ENCODE assay signal across 25 cellular contexts in the genomic region with DNA sequence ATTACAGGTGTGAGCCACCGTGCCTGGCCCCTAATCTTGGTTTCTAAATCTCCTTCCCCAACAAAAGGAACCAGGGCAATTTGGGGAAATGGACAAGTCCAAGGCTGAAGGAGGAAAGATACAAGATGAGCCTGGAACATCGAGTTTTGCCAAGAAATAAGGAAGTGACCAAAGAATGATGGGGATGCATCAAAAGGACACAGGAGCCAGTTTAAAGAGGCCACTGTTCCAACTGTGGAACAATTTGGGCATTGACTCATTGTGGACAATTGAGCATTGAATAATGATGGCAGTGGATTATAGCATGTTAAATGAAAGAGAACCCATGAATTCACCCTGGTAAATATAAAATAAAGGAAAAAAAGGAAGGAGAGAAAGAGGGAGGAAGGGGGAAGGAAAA. TPM values are rescaled to one million over a fixed set of nuclear protein-coding genes. Genes with fewer than 3 reads are reported as not detected.
A peak's percentile ranks its signal among the peaks of the same experiment; 100 is the strongest.
DNase-seq lines count a peak whose midpoint lies in the region; ATAC-seq, FAIRE-seq and TF ChIP-seq lines count a peak whose summit lies in the region.
"Had no signal": no experiment of that assay in that cellular context is flagged by ENCODE, and none has a peak within 500 bp of the region (broad histone marks: within the 10 kb centered on the region; RNA-seq: fewer than 3 reads in every experiment).

No MANE protein-coding gene starts in this region.

- no peak overlapping the region for H2AFZ ChIP-seq in osteoblast (ENCODE audit: low read length)

- no peak for ATAC-seq in GM21447 (IDR thresholded peaks at IDR 0.05; ENCODE audit: unreplicated experiment)
- ATAC-seq: HCT116, Panc1 had no signal

- no peaks in the 10 kb centered on the region for H3K36me3 ChIP-seq in osteoblast (ENCODE audit: insufficient read depth, low read length)

- H3K27me3 Mint-ChIP-seq in activated naive CD4-positive, alpha-beta T cell treated with anti-CD3 and anti-CD28 coated beads, Interleukin-2, amount 50 U/mL, for 24 hours, result peaks cover 1% of the 10 kb centered on the region

- DNase-seq in activated naive CD4-positive, alpha-beta T cell (lab: John Stamatoyannopoulos, UW), result no peak
- peak; percentile 36 to 46 for DNase-seq in frontal cortex (ENCODE audit: low spot score in 2 of 2)
- peak; percentile 21 for DNase-seq in osteoblast (ENCODE audit: insufficient read length, low spot score, missing footprints)
- DNase-seq in NCI-H226, result no peak
- no peak for DNase-seq in SW 1271 (lab: John Stamatoyannopoulos, UW)
- DNase-seq in stimulated activated CD4-positive, alpha-beta T cell treated with anti-CD3 and anti-CD28 coated beads, Interleukin-2, amount 100 ng/mL, for 48 hours, result no peak
- DNase-seq: CD8-positive, alpha-beta memory T cell; DMS53; GF-D8; NCI-H1092 treated with DMSO at 0.1 percent for 48 hours; NCI-H1436 treated with DMSO at 0.1 percent for 48 hours; NCI-H2029 treated with DMSO at 0.1 percent for 48 hours; NCI-H345; NCI-H524; NCI-H82 had no signal

- no peak overlapping the region for H3K4me3 Mint-ChIP-seq in activated naive CD4-positive, alpha-beta T cell treated with anti-CD3 and anti-CD28 coated beads, Interleukin-2, amount 50 U/mL, for 24 hours

- no peaks in the 10 kb centered on the region for H4K20me1 ChIP-seq in osteoblast (ENCODE audit: insufficient read depth, low read length)

- H3K27ac Mint-ChIP-seq in activated naive CD4-positive, alpha-beta T cell treated with anti-CD3 and anti-CD28 coated beads, Interleukin-2, amount 50 U/mL, for 24 hours, result peak overlapping the region; percentile 15

- no peak for TF ChIP-seq CTCF in osteoblast (IDR thresholded peaks at IDR 0.05; ENCODE audit: extremely low read depth, low read depth, low read length)

- H3K4me3 ChIP-seq in osteoblast (ENCODE audit: insufficient read depth, low read length), result no peak overlapping the region

- H3K4me1 ChIP-seq in osteoblast (ENCODE audit: insufficient read depth, low read length), result peaks cover 14% of the 10 kb centered on the region

- H3K79me2 ChIP-seq in osteoblast (ENCODE audit: insufficient read depth, low read length), result no peaks in the 10 kb centered on the region

- H3K4me2 ChIP-seq in osteoblast (ENCODE audit: insufficient read depth, low read length), result no peak overlapping the region
- H3K4me2 ChIP-seq: KMS-11 had no signal

- no peak overlapping the region for H3K27ac ChIP-seq in osteoblast (ENCODE audit: low read depth, low read length)
- H3K27ac ChIP-seq: 22Rv1, KMS-11 had no signal

- H3K4me1 Mint-ChIP-seq in activated naive CD4-positive, alpha-beta T cell treated with anti-CD3 and anti-CD28 coated beads, Interleukin-2, amount 50 U/mL, for 24 hours, result peaks cover 11% of the 10 kb centered on the region

- H3K9me3 ChIP-seq in osteoblast (ENCODE audit: low read depth, low read length), result no peaks in the 10 kb centered on the region

- H3K27me3 ChIP-seq in osteoblast (ENCODE audit: insufficient read depth, low read length), result no peaks in the 10 kb centered on the region

- no peaks in the 10 kb centered on the region for H3K9me3 Mint-ChIP-seq in activated naive CD4-positive, alpha-beta T cell treated with anti-CD3 and anti-CD28 coated beads, Interleukin-2, amount 50 U/mL, for 24 hours
- H3K9me3 Mint-ChIP-seq: CD8-positive, alpha-beta memory T cell had no signal

- H3K36me3 Mint-ChIP-seq in activated naive CD4-positive, alpha-beta T cell treated with anti-CD3 and anti-CD28 coated beads, Interleukin-2, amount 50 U/mL, for 24 hours, result no peaks in the 10 kb centered on the region
- H3K36me3 Mint-ChIP-seq: CD8-positive, alpha-beta memory T cell had no signal

- FAIRE-seq in frontal cortex (lab: Jason Lieb, UNC), result no peak
- FAIRE-seq: D721Med, GM19239, H1, HTR-8/SVneo had no signal

RNA-seq across cellular contexts. Expression of a gene that starts 47.5 kb away (rescaled TPM):
- total RNA-seq in frontal cortex (32.2 TPM), osteoblast (69.2 and 74.6 TPM in 2 replicates)

Comparison
In these comparisons a context has a peak if more than half of its experiments do, and no peak if none do; other contexts are left out.
1. DNase-seq: peak in frontal cortex (2 of 2) and osteoblast (single experiment); none in activated naive CD4-positive, alpha-beta T cell (0 of 4), NCI-H226 (single experiment), SW 1271 (0 of 2) and stimulated activated CD4-positive, alpha-beta T cell treated with anti-CD3 and anti-CD28 coated beads, Interleukin-2, amount 100 ng/mL, for 48 hours (0 of 2).